In the genomic region with DNA sequence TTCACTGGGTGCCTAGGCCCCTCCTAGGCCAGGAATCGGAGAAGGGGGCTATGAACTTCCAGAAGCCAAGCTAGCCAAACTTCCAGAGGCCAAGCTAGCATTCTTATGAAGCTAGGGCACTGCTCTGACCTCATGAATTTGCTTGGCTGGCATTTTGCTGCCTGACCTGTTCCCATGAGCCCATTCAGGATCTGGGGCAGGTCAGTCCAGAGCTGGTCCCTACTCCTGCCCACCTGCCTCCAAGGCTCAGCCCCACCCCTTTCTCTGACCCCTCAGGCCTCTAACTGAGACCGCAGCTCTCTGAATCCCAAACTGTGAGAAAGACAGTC, we compare ENCODE assay signal across 1 cellular context.
TF ChIP-seq lines count a peak whose summit lies in the region.

No MANE protein-coding gene starts in this region.

TF ChIP-seq in A549, 52 proteins besides CTCF, POLR2A, EP300 and RAD21:
- TF ChIP-seq GATA3 (IDR thresholded peaks at IDR 0.05; ENCODE audit: borderline replicate concordance): no peak
- TF ChIP-seq CBX8 (IDR thresholded peaks at IDR 0.05): no peak
- TF ChIP-seq ZFP36 (IDR thresholded peaks at IDR 0.05; ENCODE audit: borderline replicate concordance, partially characterized antibody): no peak
- peak; percentile 65 for TF ChIP-seq MAFK (IDR thresholded peaks at IDR 0.05; ENCODE audit: partially characterized antibody)
- TF ChIP-seq, protein P1, sequence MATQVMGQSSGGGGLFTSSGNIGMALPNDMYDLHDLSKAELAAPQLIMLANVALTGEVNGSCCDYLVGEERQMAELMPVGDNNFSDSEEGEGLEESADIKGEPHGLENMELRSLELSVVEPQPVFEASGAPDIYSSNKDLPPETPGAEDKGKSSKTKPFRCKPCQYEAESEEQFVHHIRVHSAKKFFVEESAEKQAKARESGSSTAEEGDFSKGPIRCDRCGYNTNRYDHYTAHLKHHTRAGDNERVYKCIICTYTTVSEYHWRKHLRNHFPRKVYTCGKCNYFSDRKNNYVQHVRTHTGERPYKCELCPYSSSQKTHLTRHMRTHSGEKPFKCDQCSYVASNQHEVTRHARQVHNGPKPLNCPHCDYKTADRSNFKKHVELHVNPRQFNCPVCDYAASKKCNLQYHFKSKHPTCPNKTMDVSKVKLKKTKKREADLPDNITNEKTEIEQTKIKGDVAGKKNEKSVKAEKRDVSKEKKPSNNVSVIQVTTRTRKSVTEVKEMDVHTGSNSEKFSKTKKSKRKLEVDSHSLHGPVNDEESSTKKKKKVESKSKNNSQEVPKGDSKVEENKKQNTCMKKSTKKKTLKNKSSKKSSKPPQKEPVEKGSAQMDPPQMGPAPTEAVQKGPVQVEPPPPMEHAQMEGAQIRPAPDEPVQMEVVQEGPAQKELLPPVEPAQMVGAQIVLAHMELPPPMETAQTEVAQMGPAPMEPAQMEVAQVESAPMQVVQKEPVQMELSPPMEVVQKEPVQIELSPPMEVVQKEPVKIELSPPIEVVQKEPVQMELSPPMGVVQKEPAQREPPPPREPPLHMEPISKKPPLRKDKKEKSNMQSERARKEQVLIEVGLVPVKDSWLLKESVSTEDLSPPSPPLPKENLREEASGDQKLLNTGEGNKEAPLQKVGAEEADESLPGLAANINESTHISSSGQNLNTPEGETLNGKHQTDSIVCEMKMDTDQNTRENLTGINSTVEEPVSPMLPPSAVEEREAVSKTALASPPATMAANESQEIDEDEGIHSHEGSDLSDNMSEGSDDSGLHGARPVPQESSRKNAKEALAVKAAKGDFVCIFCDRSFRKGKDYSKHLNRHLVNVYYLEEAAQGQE (IDR thresholded peaks at IDR 0.05): no peak
TF ChIP-seq in A549: peak in this region for 1.
